In genomic region chr6:127762284-127762683, GRCh38 we compare ENCODE assay signal across 23 cellular contexts.
"Had no signal": no experiment of that assay in that cellular context is flagged by ENCODE, and none has a peak within 500 bp of the region (broad histone marks: within the 10 kb centered on the region; RNA-seq: fewer than 3 reads in every experiment).

No MANE protein-coding gene starts in this region.

- H3K36me3 ChIP-seq: lower lobe of right lung, neutrophil, pancreas, right lobe of liver had no signal

- H3K4me1 ChIP-seq: lower lobe of right lung, pancreas, right lobe of liver had no signal

- H3K4me3 ChIP-seq: coronary artery, lower lobe of right lung, pancreas, right lobe of liver had no signal

- H3K27ac Mint-ChIP-seq: activated B cell treated with CpG ODN at 0.5 μM for 24 hours; activated CD4-positive, alpha-beta T cell treated with anti-CD3 and anti-CD28 coated beads, Interleukin-2, amount 10 ng/mL, durations not matched to agents 24 days and 14 days; natural killer cell treated with Interleukin-12 subunit alpha and Interleukin-12 subunit beta and Interleukin-15 and Interleukin-18, amount 100 ng/mL, for 72 hours; stimulated activated memory B cell treated with anti-CD40 and anti-IgM and Interleukin-4, amounts not matched to agents 10 μg/mL and 1 μg/mL and 100 μg/mL, for 72 hours had no signal

- ATAC-seq: lower lobe of right lung; natural killer cell treated with Interleukin-12 subunit alpha and Interleukin-12 subunit beta and Interleukin-15 and Interleukin-18, amount 100 ng/mL, for 72 hours; pancreas; right lobe of liver; stimulated activated memory B cell treated with anti-CD40 and anti-IgM and Interleukin-4, amounts not matched to agents 10 μg/mL and 1 μg/mL and 100 μg/mL, for 72 hours had no signal

- DNase-seq: activated B cell treated with CpG ODN at 0.5 μM for 24 hours; activated CD4-positive, alpha-beta T cell treated with anti-CD3 and anti-CD28 coated beads, Interleukin-2, amount 10 ng/mL, durations not matched to agents 24 days and 14 days; activated CD8-positive, alpha-beta memory T cell treated with anti-CD3 and anti-CD28 coated beads for 24 hours; activated CD8-positive, alpha-beta memory T cell treated with anti-CD3 and anti-CD28 coated beads, Interleukin-2, amount 50 U/mL, for 48 hours; activated effector memory CD4-positive, alpha-beta T cell treated with Interleukin-2 at 50 U/mL for 16 hours; aorta; erythroblast; foreskin melanocyte; glutamatergic neuron; hypothalamus; islet precursor cell; lower lobe of right lung; pancreas; right lobe of liver; SK-N-SH; small intestine; stimulated activated CD4-positive, alpha-beta T cell treated with anti-CD3 and anti-CD28 coated beads, Interleukin-15, amount 100 ng/mL, for 24 hours; stimulated activated CD4-positive, alpha-beta T cell treated with anti-CD3 and anti-CD28 coated beads, Interleukin-2, amount 100 ng/mL, for 48 hours; T-helper 9 cell had no signal

- H3K9me3 ChIP-seq: lower lobe of right lung, neutrophil, pancreas, right lobe of liver had no signal

- H3K27ac ChIP-seq: coronary artery, lower lobe of right lung, neutrophil, pancreas, right lobe of liver had no signal

- H3K36me3 Mint-ChIP-seq: natural killer cell treated with Interleukin-12 subunit alpha and Interleukin-12 subunit beta and Interleukin-15 and Interleukin-18, amount 100 ng/mL, for 72 hours; stimulated activated memory B cell treated with anti-CD40 and anti-IgM and Interleukin-4, amounts not matched to agents 10 μg/mL and 1 μg/mL and 100 μg/mL, for 72 hours had no signal

- H3K4me3 Mint-ChIP-seq: activated B cell treated with CpG ODN at 0.5 μM for 24 hours; activated CD4-positive, alpha-beta T cell treated with anti-CD3 and anti-CD28 coated beads, Interleukin-2, amount 10 ng/mL, durations not matched to agents 24 days and 14 days; natural killer cell treated with Interleukin-12 subunit alpha and Interleukin-12 subunit beta and Interleukin-15 and Interleukin-18, amount 100 ng/mL, for 72 hours; stimulated activated memory B cell treated with anti-CD40 and anti-IgM and Interleukin-4, amounts not matched to agents 10 μg/mL and 1 μg/mL and 100 μg/mL, for 72 hours had no signal

- H3K27me3 Mint-ChIP-seq: activated B cell treated with CpG ODN at 0.5 μM for 24 hours; activated CD4-positive, alpha-beta T cell treated with anti-CD3 and anti-CD28 coated beads, Interleukin-2, amount 10 ng/mL, durations not matched to agents 24 days and 14 days; natural killer cell treated with Interleukin-12 subunit alpha and Interleukin-12 subunit beta and Interleukin-15 and Interleukin-18, amount 100 ng/mL, for 72 hours; stimulated activated memory B cell treated with anti-CD40 and anti-IgM and Interleukin-4, amounts not matched to agents 10 μg/mL and 1 μg/mL and 100 μg/mL, for 72 hours had no signal

- H3K27me3 ChIP-seq: neutrophil, pancreas, right lobe of liver had no signal

- H3K9me3 Mint-ChIP-seq: activated B cell treated with CpG ODN at 0.5 μM for 24 hours had no signal

- H3K4me1 Mint-ChIP-seq: activated B cell treated with CpG ODN at 0.5 μM for 24 hours; stimulated activated memory B cell treated with anti-CD40 and anti-IgM and Interleukin-4, amounts not matched to agents 10 μg/mL and 1 μg/mL and 100 μg/mL, for 72 hours had no signal
